Comparison of ENCODE assay signal across 10 cellular contexts in genomic region chr9:26540094-26540493, GRCh38.
"Had no signal": no experiment of that assay in that cellular context is flagged by ENCODE, and none has a peak within 500 bp of the region (broad histone marks: within the 10 kb centered on the region; RNA-seq: fewer than 3 reads in every experiment).

No MANE protein-coding gene starts in this region.

- H3K9ac ChIP-seq: GM23248 had no signal

- H3K4me3 ChIP-seq: GM23248, HAP-1 had no signal

- H3K27ac Mint-ChIP-seq: H9, HFFc6 had no signal

- H2AFZ ChIP-seq: GM23248 had no signal

- H3K4me1 ChIP-seq: HAP-1 had no signal

- ATAC-seq: HCT116 had no signal

- H3K27ac ChIP-seq: GM23248 had no signal

- H3K9me3 ChIP-seq: HAP-1 had no signal

- H3K36me3 ChIP-seq: HAP-1 had no signal

- DNase-seq: GM23248, GOT3, H7, H9, HCEC 1CT, HFFc6 had no signal

- FAIRE-seq: H1, H54 had no signal

- H3K4me3 Mint-ChIP-seq: H9, HFFc6 had no signal

- H3K9me3 Mint-ChIP-seq: H9 had no signal
